ENCODE assay signal across 1 cellular context in genomic region chr15:31039961-31040360, GRCh38.
TF ChIP-seq lines count a peak whose summit lies in the region.

No MANE protein-coding gene starts in this region.

TF ChIP-seq in IMR-90, 13 proteins besides CTCF, POLR2A, EP300 and RAD21:
- TF ChIP-seq CHD1 (IDR thresholded peaks at IDR 0.05; ENCODE audit: low read depth, low read length) (no peak), SMC3 (IDR thresholded peaks at IDR 0.05; ENCODE audit: low read depth, low read length) (no peak), RCOR1 (IDR thresholded peaks at IDR 0.05; ENCODE audit: insufficient replicate concordance, low read length) (no peak), BHLHE40 (IDR thresholded peaks at IDR 0.05; ENCODE audit: low read depth, low read length) (no peak), RFX5 (IDR thresholded peaks at IDR 0.05; ENCODE audit: low read depth, low read length) (no peak), ELK1 (IDR thresholded peaks at IDR 0.05; ENCODE audit: borderline replicate concordance, low read depth, low read length) (no peak), MAZ (IDR thresholded peaks at IDR 0.05; ENCODE audit: borderline replicate concordance, low read depth, low read length) (no peak), CEBPB (IDR thresholded peaks at IDR 0.05; ENCODE audit: low read depth, low read length) (no peak)
